ENCODE assay signal across 1 cellular context in genomic region chrX:154720067-154720466, GRCh38.
TF ChIP-seq lines count a peak whose summit lies in the region.

No MANE protein-coding gene starts in this region.

TF ChIP-seq in HepG2, 621 proteins besides CTCF, POLR2A, EP300 and RAD21:
- 0 out of 2 replicates have a peak, but pooled peaks have one; percentile 23 for TF ChIP-seq CEBPB (IDR thresholded peaks at IDR 0.05; ENCODE audit: borderline replicate concordance, low read depth, low read length)
- TF ChIP-seq RFXAP (CRISPR knock-in tag; IDR thresholded peaks at IDR 0.05; ENCODE audit: borderline replicate concordance): no peak
